ENCODE assay signal across 9 cellular contexts in genomic region chr20:57346477-57346876, GRCh38. TPM values are rescaled to one million over a fixed set of nuclear protein-coding genes. Genes with fewer than 3 reads are reported as not detected.
DNase-seq lines count a peak whose midpoint lies in the region; ATAC-seq and TF ChIP-seq lines count a peak whose summit lies in the region.
"Had no signal": no experiment of that assay in that cellular context is flagged by ENCODE, and none has a peak within 500 bp of the region (broad histone marks: within the 10 kb centered on the region; RNA-seq: fewer than 3 reads in every experiment).

No MANE protein-coding gene starts in this region.

- H3K4me3 ChIP-seq in CD8-positive, alpha-beta memory T cell (ENCODE audit: low read length): no peak overlapping the region
- no peak overlapping the region for H3K4me3 ChIP-seq in epithelial cell of proximal tubule (ENCODE audit: low read depth, low read length)
- H3K4me3 ChIP-seq: SK-N-MC had no signal

- no peaks in the 10 kb centered on the region for H3K9me3 ChIP-seq in CD8-positive, alpha-beta memory T cell (ENCODE audit: low read length)

- peak; percentile 75 for TF ChIP-seq CTCF in epithelial cell of proximal tubule (conservative IDR thresholded peaks at IDR 0.05; ENCODE audit: low read depth, low read length)

- no peak overlapping the region for H3K27ac Mint-ChIP-seq in CD8-positive, alpha-beta memory T cell
- H3K27ac Mint-ChIP-seq in naive thymus-derived CD8-positive, alpha-beta T cell: no peak overlapping the region
- H3K27ac Mint-ChIP-seq in stimulated activated naive CD8-positive, alpha-beta T cell treated with anti-CD3 and anti-CD28 coated beads, Interleukin-15, amount 100 ng/mL, for 72 hours: no peak overlapping the region

- H3K27ac ChIP-seq in CD8-positive, alpha-beta memory T cell (ENCODE audit: low read depth, low read length): no peak overlapping the region
- H3K27ac ChIP-seq: SK-N-MC had no signal

- no peaks in the 10 kb centered on the region for H3K27me3 ChIP-seq in CD8-positive, alpha-beta memory T cell (ENCODE audit: insufficient read depth, low read length, poor library complexity, severe bottlenecking)

- peak; percentile 33 to 70 (median 49) for DNase-seq in CD8-positive, alpha-beta memory T cell
- DNase-seq in NOMO-1 treated with dmso at 0.1 percent for 144 hours (lab: John Stamatoyannopoulos, UW; ENCODE audit: unreplicated experiment) (peak; percentile 3), epithelial cell of proximal tubule (ENCODE audit: low read depth) (peak; percentile 31)
- peak; percentile 28 for DNase-seq in activated CD8-positive, alpha-beta memory T cell treated with anti-CD3 and anti-CD28 coated beads, Interleukin-2, amount 50 U/mL, for 1 hour (ENCODE audit: extremely low read depth)
- DNase-seq in naive thymus-derived CD8-positive, alpha-beta T cell: peak; percentile 33 to 80 (median 56)
- peak; percentile 52 to 58 for DNase-seq in stimulated activated naive CD8-positive, alpha-beta T cell treated with anti-CD3 and anti-CD28 coated beads, Interleukin-15, amount 100 ng/mL, for 72 hours

- peaks cover 4 to 10% (median 7%) of the 10 kb centered on the region in 3 donors for H3K4me1 Mint-ChIP-seq in CD8-positive, alpha-beta memory T cell
- H3K4me1 Mint-ChIP-seq in naive thymus-derived CD8-positive, alpha-beta T cell: peaks cover 0 to under 1% (median under 1%) of the 10 kb centered on the region in 4 donors
- H3K4me1 Mint-ChIP-seq in stimulated activated naive CD8-positive, alpha-beta T cell treated with anti-CD3 and anti-CD28 coated beads, Interleukin-15, amount 100 ng/mL, for 72 hours: peaks cover 5% of the 10 kb centered on the region

- peaks cover 0 to 3% (median 0%) of the 10 kb centered on the region in 3 donors for H3K36me3 Mint-ChIP-seq in CD8-positive, alpha-beta memory T cell
- no peaks in the 10 kb centered on the region for H3K36me3 Mint-ChIP-seq in naive thymus-derived CD8-positive, alpha-beta T cell

- no peaks in the 10 kb centered on the region for H3K36me3 ChIP-seq in CD8-positive, alpha-beta memory T cell (ENCODE audit: insufficient read depth, low read length)

- peak overlapping the region in 1 of 7 donors; percentile 19 for H3K4me3 Mint-ChIP-seq in CD8-positive, alpha-beta memory T cell
- no peak overlapping the region for H3K4me3 Mint-ChIP-seq in naive thymus-derived CD8-positive, alpha-beta T cell
- H3K4me3 Mint-ChIP-seq in stimulated activated naive CD8-positive, alpha-beta T cell treated with anti-CD3 and anti-CD28 coated beads, Interleukin-15, amount 100 ng/mL, for 72 hours: no peak overlapping the region

- ATAC-seq in HG02798 (IDR thresholded peaks at IDR 0.05; ENCODE audit: poor library complexity, unreplicated experiment) (peak; percentile 44), HG03439 (IDR thresholded peaks at IDR 0.05; ENCODE audit: unreplicated experiment) (no peak)
- ATAC-seq in naive thymus-derived CD8-positive, alpha-beta T cell: peak; percentile 23 to 34
- ATAC-seq in stimulated activated naive CD8-positive, alpha-beta T cell treated with anti-CD3 and anti-CD28 coated beads, Interleukin-15, amount 100 ng/mL, for 72 hours: peak; percentile 50

- POLR2A ChIA-PET in CD8-positive, alpha-beta memory T cell (lab: Charles Lee): no interaction called here
- POLR2A ChIA-PET in naive thymus-derived CD8-positive, alpha-beta T cell (lab: Charles Lee): no interaction called here

- CTCF ChIA-PET in CD8-positive, alpha-beta memory T cell (lab: Charles Lee): interaction anchor here (0.8 to 3.1 kb wide), 6 partner anchors 9 to 796 kb away, joined by 3 to 10 read pairs (median 4); no protein-coding TSS in a partner anchor

- H3K4me1 ChIP-seq in CD8-positive, alpha-beta memory T cell (ENCODE audit: insufficient read depth, low read length): peaks cover under 1% of the 10 kb centered on the region

- no peaks in the 10 kb centered on the region for H3K9me3 Mint-ChIP-seq in CD8-positive, alpha-beta memory T cell
- H3K9me3 Mint-ChIP-seq in naive thymus-derived CD8-positive, alpha-beta T cell: no peaks in the 10 kb centered on the region
- no peaks in the 10 kb centered on the region for H3K9me3 Mint-ChIP-seq in stimulated activated naive CD8-positive, alpha-beta T cell treated with anti-CD3 and anti-CD28 coated beads, Interleukin-15, amount 100 ng/mL, for 72 hours

- H3K27me3 Mint-ChIP-seq in CD8-positive, alpha-beta memory T cell: peaks cover 7 to 21% of the 10 kb centered on the region in 2 donors
- H3K27me3 Mint-ChIP-seq in naive thymus-derived CD8-positive, alpha-beta T cell: peaks cover 0 to 15% (median 0%) of the 10 kb centered on the region in 5 donors
- H3K27me3 Mint-ChIP-seq in stimulated activated naive CD8-positive, alpha-beta T cell treated with anti-CD3 and anti-CD28 coated beads, Interleukin-15, amount 100 ng/mL, for 72 hours: peaks cover 9% of the 10 kb centered on the region

RNA-seq across cellular contexts. Expression of gene RAE1, which starts 4.6 kb away (rescaled TPM):
- total RNA-seq in CD8-positive, alpha-beta memory T cell: 10 to 100 TPM; 50.2 to 52.8 TPM
- 40.7 TPM for polyA plus RNA-seq in CD8-positive, alpha-beta memory T cell
- total RNA-seq in epithelial cell of proximal tubule: 54.1 and 74.3 TPM in 2 replicates
- 10 to 100 TPM; 30.9 to 34.0 TPM for total RNA-seq in naive thymus-derived CD8-positive, alpha-beta T cell
- polyA plus RNA-seq in naive thymus-derived CD8-positive, alpha-beta T cell: 10 to 100 TPM; 35.5 to 54.4 (median 37.0) TPM

RNA-seq across cellular contexts. Expression of gene SPO11, which starts 16.9 kb away (rescaled TPM):
- not detected for total RNA-seq in CD8-positive, alpha-beta memory T cell
- not detected for polyA plus RNA-seq in CD8-positive, alpha-beta memory T cell
- total RNA-seq in epithelial cell of proximal tubule: not detected in 2 replicates
- total RNA-seq in naive thymus-derived CD8-positive, alpha-beta T cell: not detected
- not detected for polyA plus RNA-seq in naive thymus-derived CD8-positive, alpha-beta T cell

RNA-seq across cellular contexts. Expression of gene RBM38, which starts 44.7 kb away (rescaled TPM):
- 100 to 1,000 TPM; 101 to 107 TPM for total RNA-seq in CD8-positive, alpha-beta memory T cell
- polyA plus RNA-seq in CD8-positive, alpha-beta memory T cell: 94.4 TPM
- 36.8 and 42.2 TPM in 2 replicates for total RNA-seq in epithelial cell of proximal tubule
- total RNA-seq in naive thymus-derived CD8-positive, alpha-beta T cell: 100 to 1,000 TPM; 117 to 121 TPM
- 100 to 1,000 TPM in 1 of 3 donors, 10 to 100 TPM in 2; 48.9 to 153 (median 69.0) TPM for polyA plus RNA-seq in naive thymus-derived CD8-positive, alpha-beta T cell

Comparison
In these comparisons a context has a peak if more than half of its experiments do, and no peak if none do; other contexts are left out.
1. DNase-seq: peak in every context shown above with its lines; median percentile 56 in naive thymus-derived CD8-positive, alpha-beta T cell; 55 in stimulated activated naive CD8-positive, alpha-beta T cell treated with anti-CD3 and anti-CD28 coated beads, Interleukin-15, amount 100 ng/mL, for 72 hours; 49 in CD8-positive, alpha-beta memory T cell; 31 in epithelial cell of proximal tubule; 28 in activated CD8-positive, alpha-beta memory T cell treated with anti-CD3 and anti-CD28 coated beads, Interleukin-2, amount 50 U/mL, for 1 hour; 3 in NOMO-1 treated with dmso at 0.1 percent for 144 hours.